In genomic region chr20:4896971-4897497, GRCh38 we compare ENCODE assay signal across 12 cellular contexts.
A peak's percentile ranks its signal among the peaks of the same experiment; 100 is the strongest.
DNase-seq lines count a peak whose midpoint lies in the region; ATAC-seq, FAIRE-seq and TF ChIP-seq lines count a peak whose summit lies in the region.
"Had no signal": no experiment of that assay in that cellular context is flagged by ENCODE, and none has a peak within 500 bp of the region (broad histone marks: within the 10 kb centered on the region; RNA-seq: fewer than 3 reads in every experiment).

No MANE protein-coding gene starts in this region.

- H3K79me2 ChIP-seq in DOHH2 (ENCODE audit: control insufficient read depth, low read length): peaks cover 25% of the 10 kb centered on the region
- no peaks in the 10 kb centered on the region for H3K79me2 ChIP-seq in H9 (ENCODE audit: insufficient read depth, low read length)

- peak; percentile 45 for ATAC-seq in activated B cell treated with CpG ODN at 0.5 μM for 24 hours (ENCODE audit: low read depth)

- H2BK5ac ChIP-seq in H9 (ENCODE audit: insufficient read length, low read length): no peak overlapping the region

- no peak overlapping the region for H3K14ac ChIP-seq in H9 (ENCODE audit: insufficient read depth, low read length)

- H3K27me3 Mint-ChIP-seq in H9 (ENCODE audit: low read depth) (no peaks in the 10 kb centered on the region; the same call in 1 of the 2 replicates), activated B cell treated with CpG ODN at 0.5 μM for 24 hours (no peaks in the 10 kb centered on the region)

- no peaks in the 10 kb centered on the region for H3K23me2 ChIP-seq in H9 (ENCODE audit: insufficient read length, low read depth, low read length, poor library complexity, severe bottlenecking)

- H2BK12ac ChIP-seq in H9 (ENCODE audit: insufficient read length, low read depth, low read length): no peak overlapping the region

- H3K4me3 ChIP-seq in DOHH2 (ENCODE audit: low read length) (no peak overlapping the region), kidney (ENCODE audit: low read length in 2 of 2) (no peak overlapping the region)
- no peak overlapping the region for H3K4me3 ChIP-seq in effector memory CD4-positive, alpha-beta T cell (ENCODE audit: insufficient read depth, low read depth, low read length, poor library complexity, severe bottlenecking)
- H3K4me3 ChIP-seq: suprapubic skin had no signal

- 0 out of 2 replicates have a peak, but pooled peaks cover 6% of the 10 kb centered on the region for H3F3A ChIP-seq in DOHH2 (ENCODE audit: control insufficient read depth, insufficient read depth)

- no peak overlapping the region for H2BK15ac ChIP-seq in H9 (ENCODE audit: low read depth, low read length)

- H4K8ac ChIP-seq in H9 (replicated peaks; ENCODE audit: insufficient read length, low read depth, low read length): no peak overlapping the region

- POLR2A ChIA-PET in activated B cell treated with CpG ODN at 0.5 μM for 24 hours (lab: Charles Lee): no interaction called here

- H3K4me1 Mint-ChIP-seq in H9: peaks cover 18 to 35% of the 10 kb centered on the region in 2 experiments
- H3K4me1 Mint-ChIP-seq in activated B cell treated with CpG ODN at 0.5 μM for 24 hours: peaks cover 31% of the 10 kb centered on the region

- H3K18ac ChIP-seq in H9 (ENCODE audit: insufficient read length, low read depth, low read length): no peak overlapping the region

- H3K9me3 ChIP-seq in DOHH2 (ENCODE audit: control insufficient read depth, insufficient read depth, low read length) (no peaks in the 10 kb centered on the region), H9 (ENCODE audit: control insufficient read depth, low read depth, low read length) (no peaks in the 10 kb centered on the region), kidney (ENCODE audit: control insufficient read depth in 1 of 2, low read length in 2 of 2) (no peaks in the 10 kb centered on the region)
- H3K9me3 ChIP-seq in effector memory CD4-positive, alpha-beta T cell (ENCODE audit: control insufficient read depth, low read length): no peaks in the 10 kb centered on the region
- H3K9me3 ChIP-seq: suprapubic skin had no signal

- FAIRE-seq in kidney (lab: Jason Lieb, UNC): no peak
- FAIRE-seq: GM18507 had no signal

- H3K27me3 ChIP-seq in DOHH2 (ENCODE audit: control insufficient read depth, low read length): no peaks in the 10 kb centered on the region
- no peaks in the 10 kb centered on the region for H3K27me3 ChIP-seq in H9 (ENCODE audit: insufficient read depth, low read length)
- no peaks in the 10 kb centered on the region for H3K27me3 ChIP-seq in effector memory CD4-positive, alpha-beta T cell (replicated peaks; ENCODE audit: control insufficient read depth, insufficient read depth, low read length, poor library complexity, severe bottlenecking)
- H3K27me3 ChIP-seq: suprapubic skin had no signal

- H3T11ph ChIP-seq in H9 (ENCODE audit: low read length): no peak overlapping the region

- H4K20me1 ChIP-seq in DOHH2 (ENCODE audit: control insufficient read depth, insufficient read depth, low read depth, low read length): no peaks in the 10 kb centered on the region
- no peaks in the 10 kb centered on the region for H4K20me1 ChIP-seq in H9 (ENCODE audit: control insufficient read depth, insufficient read depth, insufficient read length)

- peak overlapping the region in 1 of 3 experiments; percentile 87; a peak in 4 of 7 replicates for H3K27ac Mint-ChIP-seq in H9
- H3K27ac Mint-ChIP-seq in activated B cell treated with CpG ODN at 0.5 μM for 24 hours: no peak overlapping the region

- TF ChIP-seq CTCF in DOHH2 (IDR thresholded peaks at IDR 0.05; ENCODE audit: low read depth, low read length, poor library complexity, severe bottlenecking) (peak; percentile 80), H9 (conservative IDR thresholded peaks at IDR 0.05) (peak; percentile 66), activated B cell treated with CpG ODN at 0.5 μM for 24 hours (IDR thresholded peaks at IDR 0.05) (no peak), kidney (IDR thresholded peaks at IDR 0.05; ENCODE audit: borderline replicate concordance, extremely low read depth, insufficient read depth) (no peak)

- no peak overlapping the region for H2BK20ac ChIP-seq in H9 (ENCODE audit: low read depth, low read length, poor library complexity, severe bottlenecking)

- no peak overlapping the region for H2BK120ac ChIP-seq in H9 (ENCODE audit: low read depth, low read length, poor library complexity, severe bottlenecking)

- no CpG with 5 or more reads among the region's 9 CpGs for WGBS in H9 (ENCODE audit: extremely low coverage, insufficient read length, low lambda C conversion rate)

- H2AK5ac ChIP-seq in H9 (ENCODE audit: insufficient read length, low read length): no peak overlapping the region

- H3K23ac ChIP-seq in H9 (ENCODE audit: insufficient read length, low read depth, low read length): no peak overlapping the region

- no peak overlapping the region for H3K4me3 Mint-ChIP-seq in H9
- no peak overlapping the region for H3K4me3 Mint-ChIP-seq in activated B cell treated with CpG ODN at 0.5 μM for 24 hours

- 0 out of 2 replicates have a peak overlapping the region, but pooled peaks have one; percentile 9 for H3K27ac ChIP-seq in DOHH2 (ENCODE audit: low read depth, low read length)
- no peak overlapping the region for H3K27ac ChIP-seq in H9 (ENCODE audit: insufficient read length, low read depth, low read length)
- H3K27ac ChIP-seq in effector memory CD4-positive, alpha-beta T cell (ENCODE audit: insufficient read depth, low read length, poor library complexity, severe bottlenecking): no peak overlapping the region
- H3K27ac ChIP-seq in kidney (ENCODE audit: low read depth in 2 of 2, low read length in 2 of 2): no peak overlapping the region
- H3K27ac ChIP-seq: suprapubic skin had no signal

- H3K79me1 ChIP-seq in H9 (ENCODE audit: insufficient read depth, low read depth, low read length, poor library complexity, severe bottlenecking): no peaks in the 10 kb centered on the region

- H3K9ac ChIP-seq in H9 (ENCODE audit: extremely low read depth, insufficient read length, low read length) (no peak overlapping the region), kidney (ENCODE audit: low read length in 2 of 2) (no peak overlapping the region)

- intact Hi-C loops in activated B cell treated with CpG ODN at 0.5 μM for 24 hours (cut with micrococcal nuclease): loop anchor here (5.0 kb wide), 2 partner anchors 40 to 55 kb away; no protein-coding TSS in a partner anchor
- intact Hi-C loops in kidney (cut with DNase I): no loop called here

- DNase-seq in H9 (peak; percentile 81), activated B cell treated with CpG ODN at 0.5 μM for 24 hours (no peak), kidney tubule cell (ENCODE audit: low spot score) (peak; percentile 13), kidney (no peak), SKM-1 treated with dmso at 0.1 percent for 144 hours (lab: John Stamatoyannopoulos, UW; ENCODE audit: unreplicated experiment) (no peak)
- DNase-seq in effector memory CD4-positive, alpha-beta T cell: no peak
- no peak for DNase-seq in stimulated activated CD8-positive, alpha-beta memory T cell treated with anti-CD3 and anti-CD28 coated beads, Interleukin-4, amount 100 ng/mL, for 48 hours
- DNase-seq: dermis blood vessel endothelial cell, kidney glomerular epithelial cell had no signal

- H3K9me3 Mint-ChIP-seq in H9 (no peaks in the 10 kb centered on the region), activated B cell treated with CpG ODN at 0.5 μM for 24 hours (no peaks in the 10 kb centered on the region)

- no peak overlapping the region for H2AFZ ChIP-seq in H9 (ENCODE audit: low read length)

- peaks cover 51% of the 10 kb centered on the region for H3K4me1 ChIP-seq in DOHH2 (ENCODE audit: control insufficient read depth, low read length)
- peaks cover 2% of the 10 kb centered on the region; the same call in 1 of the 2 replicates for H3K4me1 ChIP-seq in H9 (ENCODE audit: insufficient read depth, low read length)
- H3K4me1 ChIP-seq in effector memory CD4-positive, alpha-beta T cell (ENCODE audit: control insufficient read depth, insufficient read depth, low read length, poor library complexity, severe bottlenecking): no peaks in the 10 kb centered on the region
- H3K4me1 ChIP-seq in kidney (ENCODE audit: control insufficient read depth in 1 of 2, insufficient read depth in 1 of 2, low read depth in 1 of 2, low read length in 2 of 2): no peaks in the 10 kb centered on the region

- no peak overlapping the region for H4K91ac ChIP-seq in H9 (ENCODE audit: insufficient read length, low read depth, low read length)

- H3K9me2 ChIP-seq in DOHH2 (replicated peaks; ENCODE audit: control insufficient read depth, low read length): no peaks in the 10 kb centered on the region

- H4K5ac ChIP-seq in H9 (ENCODE audit: insufficient read length, low read depth, low read length): no peak overlapping the region

- peaks cover 55% of the 10 kb centered on the region for H3K36me3 ChIP-seq in DOHH2 (ENCODE audit: control insufficient read depth, low read length)
- peaks cover 7% of the 10 kb centered on the region for H3K36me3 ChIP-seq in effector memory CD4-positive, alpha-beta T cell (ENCODE audit: control insufficient read depth, insufficient read depth, low read length)
- peaks cover 0 to 3% of the 10 kb centered on the region in 2 donors for H3K36me3 ChIP-seq in kidney (ENCODE audit: control insufficient read depth in 1 of 2, insufficient read depth in 2 of 2, low read length in 2 of 2)

- H3K56ac ChIP-seq in H9 (ENCODE audit: insufficient read length, low read depth, low read length): no peak overlapping the region

- no peak overlapping the region for H3K4ac ChIP-seq in H9 (ENCODE audit: low read depth, low read length)

- CTCF ChIA-PET in activated B cell treated with CpG ODN at 0.5 μM for 24 hours (lab: Charles Lee): no interaction called here

- H3K4me2 ChIP-seq in DOHH2 (ENCODE audit: low read length) (peak overlapping the region; percentile 63), H9 (ENCODE audit: insufficient read depth, insufficient read length, low read length) (no peak overlapping the region)

- H3K36me3 Mint-ChIP-seq in H9 (ENCODE audit: insufficient read depth in 1 of 3, low read depth in 3 of 3): peaks cover 9 to 19% (median 14%) of the 10 kb centered on the region in 3 experiments
- H3K36me3 Mint-ChIP-seq in activated B cell treated with CpG ODN at 0.5 μM for 24 hours (ENCODE audit: low read depth): peaks cover 85% of the 10 kb centered on the region

Comparison
In these comparisons a context has a peak if more than half of its experiments do, and no peak if none do; other contexts are left out.
1. CTCF ChIP-seq: peak in DOHH2 (single experiment) and H9 (single experiment); none in activated B cell treated with CpG ODN at 0.5 μM for 24 hours (single experiment) and kidney (single experiment).
2. DNase-seq: peak in H9 (single experiment) and kidney tubule cell (single experiment); none in activated B cell treated with CpG ODN at 0.5 μM for 24 hours (single experiment), effector memory CD4-positive, alpha-beta T cell (0 of 3), kidney (single experiment), SKM-1 treated with dmso at 0.1 percent for 144 hours (single experiment) and stimulated activated CD8-positive, alpha-beta memory T cell treated with anti-CD3 and anti-CD28 coated beads, Interleukin-4, amount 100 ng/mL, for 48 hours (single experiment).